ENCODE assay signal across 8 cellular contexts in the genomic region with DNA sequence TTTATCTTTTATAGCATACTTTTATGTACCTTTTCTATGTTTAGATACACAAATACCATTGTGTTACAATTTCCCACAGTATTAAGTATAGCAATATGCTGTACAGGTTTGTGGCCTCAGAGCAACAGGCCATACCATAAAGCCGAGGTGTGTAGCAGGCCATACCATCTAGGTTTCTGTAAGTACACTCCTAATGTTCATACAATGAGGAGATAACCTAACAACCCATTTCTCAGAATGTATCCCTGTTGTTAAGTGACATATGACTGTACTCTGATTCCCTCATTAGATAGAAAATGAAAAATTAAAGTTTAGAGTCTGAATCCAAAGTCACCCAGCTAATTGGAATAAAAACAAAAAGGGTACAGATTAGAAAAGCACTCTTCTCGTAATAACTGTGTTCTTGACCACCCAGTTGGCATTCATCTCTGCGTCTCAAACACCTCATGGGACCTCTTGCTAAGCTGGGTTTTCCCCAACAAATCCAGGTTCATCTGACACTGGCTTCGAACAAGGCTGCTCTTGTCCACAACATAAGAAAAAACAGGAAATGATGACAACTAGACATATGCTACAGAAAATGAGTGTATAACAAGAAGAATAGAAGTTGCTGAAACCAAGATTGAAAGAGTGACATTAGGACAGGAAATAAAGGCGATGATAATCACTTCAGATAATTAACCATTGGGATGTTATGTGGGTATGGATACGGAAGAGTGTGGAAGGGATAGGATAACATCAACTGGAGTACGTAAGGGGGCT. TPM values are rescaled to one million over a fixed set of nuclear protein-coding genes. Genes with fewer than 3 reads are reported as not detected.
DNase-seq lines count a peak whose midpoint lies in the region; ATAC-seq and TF ChIP-seq lines count a peak whose summit lies in the region.

No MANE protein-coding gene starts in this region.

- H4K20me1 ChIP-seq in OCI-LY7 (ENCODE audit: insufficient read depth, low read length): peaks cover 8% of the 10 kb centered on the region; the same call in 1 of the 2 replicates

- CTCF ChIA-PET in OCI-LY7 (lab: Charles Lee; ENCODE audit: unreplicated experiment): interaction anchor here (1.3 kb wide), 1 partner anchor 10 kb away, joined by 4 read pairs; no protein-coding TSS in a partner anchor

- TF ChIP-seq CTCF in OCI-LY7 (conservative IDR thresholded peaks at IDR 0.05; ENCODE audit: low read length): no peak
- no peak for TF ChIP-seq CTCF in endodermal cell (conservative IDR thresholded peaks at IDR 0.05)
- no peak for TF ChIP-seq CTCF in progenitor cell of endocrine pancreas (IDR thresholded peaks at IDR 0.05; ENCODE audit: unreplicated experiment)

- peak overlapping the region; percentile 87 for H3K4me3 ChIP-seq in OCI-LY7 (ENCODE audit: low read depth, low read length, poor library complexity, severe bottlenecking)
- peak overlapping the region; percentile 95 for H3K4me3 ChIP-seq in endodermal cell (ENCODE audit: low read length)

- H3K4me1 ChIP-seq in ES-I3 (ENCODE audit: insufficient read depth, low read length) (peaks cover 6% of the 10 kb centered on the region; the same call in 1 of the 2 replicates), OCI-LY7 (ENCODE audit: insufficient read depth, low read length, poor library complexity, severe bottlenecking) (peaks cover 27% of the 10 kb centered on the region), endodermal cell (ENCODE audit: control insufficient read depth, insufficient read depth, low read length) (no peaks in the 10 kb centered on the region)

- H3K27ac ChIP-seq in OCI-LY7 (ENCODE audit: low read depth, low read length, poor library complexity, severe bottlenecking) (peak overlapping the region; percentile 55), endodermal cell (ENCODE audit: low read depth, low read length) (no peak overlapping the region)

- H3K4me3 Mint-ChIP-seq in endodermal cell (peak overlapping the region; percentile 93), progenitor cell of endocrine pancreas (ENCODE audit: low read depth) (peak overlapping the region; percentile 99)

- H3K27me3 Mint-ChIP-seq in endodermal cell (ENCODE audit: insufficient read depth) (no peaks in the 10 kb centered on the region), progenitor cell of endocrine pancreas (no peaks in the 10 kb centered on the region)

- WGBS in endodermal cell (ENCODE audit: insufficient coverage in 1 of 2, insufficient read length in 1 of 2), 2 experiments: 94% methylated on average over 5 to 7 of the region's 7 CpGs

- intact Hi-C loops in OCI-LY7 (cut with micrococcal nuclease; ENCODE audit: unreplicated experiment): no loop called here

- no peak overlapping the region; the same call in 1 of the 2 replicates for H2AFZ ChIP-seq in OCI-LY7 (ENCODE audit: low read length)

- peaks cover 10% of the 10 kb centered on the region for H3K36me3 ChIP-seq in ES-I3 (ENCODE audit: insufficient read depth, low read length)
- H3K36me3 ChIP-seq in OCI-LY7 (ENCODE audit: insufficient read depth, low read length): peaks cover 48% of the 10 kb centered on the region
- peaks cover 42% of the 10 kb centered on the region for H3K36me3 ChIP-seq in endodermal cell (ENCODE audit: control insufficient read depth, insufficient read depth, low read length)

- H3K4me1 Mint-ChIP-seq in endodermal cell (peaks cover 9% of the 10 kb centered on the region), progenitor cell of endocrine pancreas (ENCODE audit: low read depth) (peaks cover 16% of the 10 kb centered on the region)

- H3K9me2 ChIP-seq in OCI-LY7 (ENCODE audit: insufficient read depth, low read length): no peaks in the 10 kb centered on the region

- no peak for DNase-seq in OCI-LY7 (ENCODE audit: low spot score)
- DNase-seq in endodermal cell: no peak
- DNase-seq in progenitor cell of endocrine pancreas (ENCODE audit: low spot score, unreplicated experiment): no peak
- no peak for DNase-seq in stimulated activated naive CD4-positive, alpha-beta T cell treated with Interleukin-2 at 50 U/mL for 16 hours (lab: John Stamatoyannopoulos, UW)
- DNase-seq in NCI-H226: no peak
- DNase-seq in globus pallidus (ENCODE audit: low spot score): no peak

- H3K9me3 Mint-ChIP-seq in endodermal cell: no peaks in the 10 kb centered on the region
- H3K9me3 Mint-ChIP-seq in progenitor cell of endocrine pancreas (ENCODE audit: low read depth): no peaks in the 10 kb centered on the region

- H3K36me3 Mint-ChIP-seq in endodermal cell (ENCODE audit: low read depth) (peaks cover 34% of the 10 kb centered on the region), progenitor cell of endocrine pancreas (ENCODE audit: insufficient read depth) (peaks cover 13% of the 10 kb centered on the region)

- TSS peak; percentile 70 for BruUV-seq in OCI-LY7 (replicated peaks; lab: Mats Ljungman, UMichigan)

- no peaks in the 10 kb centered on the region for H3K27me3 ChIP-seq in endodermal cell (ENCODE audit: control insufficient read depth, insufficient read depth, low read length, poor library complexity, severe bottlenecking)

- POLR2A ChIA-PET in OCI-LY7 (lab: Charles Lee): interaction anchor here (0.7 to 1.0 kb wide), 3 partner anchors 8 to 386 kb away, joined by 3 read pairs; partner anchors contain the start of gene HIF1AN

- peaks cover 25% of the 10 kb centered on the region for H3K79me2 ChIP-seq in OCI-LY7 (ENCODE audit: insufficient read depth, low read depth, low read length)

- H3K9ac ChIP-seq in ES-I3 (ENCODE audit: low read depth, low read length) (peak overlapping the region; percentile 79; the same call in 1 of the 2 replicates), endodermal cell (ENCODE audit: extremely low read depth, low read length, poor library complexity, severe bottlenecking) (no peak overlapping the region)

- H3K9me3 ChIP-seq in ES-I3 (ENCODE audit: control insufficient read depth, insufficient read depth, low read length) (no peaks in the 10 kb centered on the region), OCI-LY7 (ENCODE audit: low read length) (peaks cover 5% of the 10 kb centered on the region; the same call in 1 of the 2 replicates), endodermal cell (ENCODE audit: control insufficient read depth, low read length) (no peaks in the 10 kb centered on the region)

- peak overlapping the region; percentile 77 for H3K4me2 ChIP-seq in OCI-LY7 (ENCODE audit: low read length)

- ATAC-seq in GM19452 (IDR thresholded peaks at IDR 0.05; ENCODE audit: unreplicated experiment): no peak

- H3K27ac Mint-ChIP-seq in endodermal cell (no peak overlapping the region), progenitor cell of endocrine pancreas (no peak overlapping the region)

RNA-seq across cellular contexts. Expression of gene NDUFB8, which starts 1.4 kb away (rescaled TPM):
- 288 and 374 TPM in 2 replicates for total RNA-seq in OCI-LY7 (2014; rRNA removed; shearing (Covaris generic))
- total RNA-seq in OCI-LY7 (2022) (209 TPM in 2 replicates), endodermal cell (100 to 1,000 TPM; 162 to 192 TPM), progenitor cell of endocrine pancreas (159 and 167 TPM in 2 replicates)
- polyA plus RNA-seq in endodermal cell (2013, experiment 1 of 2): 196 TPM
- polyA plus RNA-seq in endodermal cell (2013, experiment 2 of 2): 185 TPM

RNA-seq across cellular contexts. Expression of gene HIF1AN, which starts 7.4 kb away (rescaled TPM):
- total RNA-seq in OCI-LY7 (2014; rRNA removed; shearing (Covaris generic)): 9.1 and 10.6 TPM in 2 replicates
- total RNA-seq in OCI-LY7 (2022): 44.6 and 46.2 TPM in 2 replicates
- 10 to 100 TPM; 51.8 to 58.8 TPM for total RNA-seq in endodermal cell
- 28.9 TPM for polyA plus RNA-seq in endodermal cell (2013, experiment 1 of 2)
- polyA plus RNA-seq in endodermal cell (2013, experiment 2 of 2): 22.4 TPM
- total RNA-seq in progenitor cell of endocrine pancreas: 67.3 and 74.5 TPM in 2 replicates

RNA-seq across cellular contexts. Expression of gene SEC31B, which starts 8.6 kb away (rescaled TPM):
- total RNA-seq in OCI-LY7 (2014; rRNA removed; shearing (Covaris generic)): 12.5 and 16.4 TPM in 2 replicates
- total RNA-seq in OCI-LY7 (2022) (21.3 and 26.0 TPM in 2 replicates), endodermal cell (10 to 100 TPM in 1 of 2 donors, 1 to 10 TPM in 1; 9.0 to 13.6 TPM), progenitor cell of endocrine pancreas (24.0 and 25.5 TPM in 2 replicates)
- 14.0 TPM for polyA plus RNA-seq in endodermal cell (2013, experiment 1 of 2)
- 13.4 TPM for polyA plus RNA-seq in endodermal cell (2013, experiment 2 of 2)
